ENCODE assay signal across 1 cellular context in the genomic region with DNA sequence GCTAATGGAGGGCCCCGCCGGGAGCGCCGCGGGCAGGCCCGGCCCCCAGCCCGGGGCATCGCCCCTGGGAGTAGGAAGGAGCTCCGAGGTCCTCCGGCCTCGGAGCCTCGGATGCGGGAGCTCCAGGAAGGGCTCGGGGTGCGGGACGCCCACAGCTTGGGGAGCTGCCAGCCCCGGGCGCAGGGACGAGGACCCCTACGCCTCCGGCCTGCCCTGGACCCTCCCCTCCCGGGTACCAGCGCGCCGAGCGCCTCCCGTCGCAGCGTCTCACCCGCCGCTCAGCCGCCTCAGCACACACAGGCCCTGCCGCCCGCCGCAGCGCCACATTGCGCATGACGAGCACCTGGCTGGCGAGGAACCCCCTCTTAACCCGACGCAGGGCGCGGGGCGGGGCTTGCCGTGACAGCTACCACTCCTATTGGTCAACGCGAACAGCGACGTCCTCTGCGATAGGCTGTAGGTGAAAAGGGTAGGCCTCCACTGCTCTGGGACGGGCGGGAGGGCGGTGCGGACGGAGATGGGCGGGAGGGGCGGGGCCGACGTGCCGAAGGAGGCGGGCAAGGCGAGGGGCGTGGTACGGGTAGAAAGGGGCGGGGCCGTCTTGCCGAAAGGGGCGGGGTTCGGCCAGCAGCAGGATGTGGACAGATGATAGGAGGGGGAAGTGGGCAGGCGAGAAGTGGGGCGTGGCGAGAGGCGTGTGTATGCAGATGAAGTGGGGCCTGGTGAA.
TF ChIP-seq lines count a peak whose summit lies in the region.

A gene with protein sequence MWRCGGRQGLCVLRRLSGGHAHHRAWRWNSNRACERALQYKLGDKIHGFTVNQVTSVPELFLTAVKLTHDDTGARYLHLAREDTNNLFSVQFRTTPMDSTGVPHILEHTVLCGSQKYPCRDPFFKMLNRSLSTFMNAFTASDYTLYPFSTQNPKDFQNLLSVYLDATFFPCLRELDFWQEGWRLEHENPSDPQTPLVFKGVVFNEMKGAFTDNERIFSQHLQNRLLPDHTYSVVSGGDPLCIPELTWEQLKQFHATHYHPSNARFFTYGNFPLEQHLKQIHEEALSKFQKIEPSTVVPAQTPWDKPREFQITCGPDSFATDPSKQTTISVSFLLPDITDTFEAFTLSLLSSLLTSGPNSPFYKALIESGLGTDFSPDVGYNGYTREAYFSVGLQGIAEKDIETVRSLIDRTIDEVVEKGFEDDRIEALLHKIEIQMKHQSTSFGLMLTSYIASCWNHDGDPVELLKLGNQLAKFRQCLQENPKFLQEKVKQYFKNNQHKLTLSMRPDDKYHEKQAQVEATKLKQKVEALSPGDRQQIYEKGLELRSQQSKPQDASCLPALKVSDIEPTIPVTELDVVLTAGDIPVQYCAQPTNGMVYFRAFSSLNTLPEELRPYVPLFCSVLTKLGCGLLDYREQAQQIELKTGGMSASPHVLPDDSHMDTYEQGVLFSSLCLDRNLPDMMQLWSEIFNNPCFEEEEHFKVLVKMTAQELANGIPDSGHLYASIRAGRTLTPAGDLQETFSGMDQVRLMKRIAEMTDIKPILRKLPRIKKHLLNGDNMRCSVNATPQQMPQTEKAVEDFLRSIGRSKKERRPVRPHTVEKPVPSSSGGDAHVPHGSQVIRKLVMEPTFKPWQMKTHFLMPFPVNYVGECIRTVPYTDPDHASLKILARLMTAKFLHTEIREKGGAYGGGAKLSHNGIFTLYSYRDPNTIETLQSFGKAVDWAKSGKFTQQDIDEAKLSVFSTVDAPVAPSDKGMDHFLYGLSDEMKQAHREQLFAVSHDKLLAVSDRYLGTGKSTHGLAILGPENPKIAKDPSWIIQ (minus strand): TSS at position 337 of the 727 bp plus-strand sequence. CDS start 10 bp downstream, at position 327.

TF ChIP-seq in SK-N-SH treated with all-trans-retinoic acid at 6 μM for 48 hours, 23 proteins besides CTCF, POLR2A, EP300 and RAD21 (continued from another document):
- TF ChIP-seq, protein P1, sequence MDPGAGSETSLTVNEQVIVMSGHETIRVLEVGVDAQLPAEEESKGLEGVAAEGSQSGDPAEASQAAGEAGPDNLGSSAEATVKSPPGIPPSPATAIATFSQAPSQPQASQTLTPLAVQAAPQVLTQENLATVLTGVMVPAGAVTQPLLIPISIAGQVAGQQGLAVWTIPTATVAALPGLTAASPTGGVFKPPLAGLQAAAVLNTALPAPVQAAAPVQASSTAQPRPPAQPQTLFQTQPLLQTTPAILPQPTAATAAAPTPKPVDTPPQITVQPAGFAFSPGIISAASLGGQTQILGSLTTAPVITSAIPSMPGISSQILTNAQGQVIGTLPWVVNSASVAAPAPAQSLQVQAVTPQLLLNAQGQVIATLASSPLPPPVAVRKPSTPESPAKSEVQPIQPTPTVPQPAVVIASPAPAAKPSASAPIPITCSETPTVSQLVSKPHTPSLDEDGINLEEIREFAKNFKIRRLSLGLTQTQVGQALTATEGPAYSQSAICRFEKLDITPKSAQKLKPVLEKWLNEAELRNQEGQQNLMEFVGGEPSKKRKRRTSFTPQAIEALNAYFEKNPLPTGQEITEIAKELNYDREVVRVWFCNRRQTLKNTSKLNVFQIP (CRISPR knock-in tag; IDR thresholded peaks at IDR 0.05; ENCODE audit: borderline replicate concordance, low read depth), result no peak
- TF ChIP-seq ZNF70 (CRISPR knock-in tag; IDR thresholded peaks at IDR 0.05) (no peak), SNAI2 (CRISPR knock-in tag; IDR thresholded peaks at IDR 0.05) (no peak), GLIS3 (CRISPR knock-in tag; IDR thresholded peaks at IDR 0.05) (no peak), RARB (CRISPR knock-in tag; IDR thresholded peaks at IDR 0.05) (no peak), OSR1 (CRISPR knock-in tag; IDR thresholded peaks at IDR 0.05) (no peak), PPARA (CRISPR knock-in tag; IDR thresholded peaks at IDR 0.05; ENCODE audit: borderline replicate concordance) (no peak), BACH2 (CRISPR knock-in tag; IDR thresholded peaks at IDR 0.05; ENCODE audit: borderline replicate concordance) (no peak)
- TF ChIP-seq, protein P2, sequence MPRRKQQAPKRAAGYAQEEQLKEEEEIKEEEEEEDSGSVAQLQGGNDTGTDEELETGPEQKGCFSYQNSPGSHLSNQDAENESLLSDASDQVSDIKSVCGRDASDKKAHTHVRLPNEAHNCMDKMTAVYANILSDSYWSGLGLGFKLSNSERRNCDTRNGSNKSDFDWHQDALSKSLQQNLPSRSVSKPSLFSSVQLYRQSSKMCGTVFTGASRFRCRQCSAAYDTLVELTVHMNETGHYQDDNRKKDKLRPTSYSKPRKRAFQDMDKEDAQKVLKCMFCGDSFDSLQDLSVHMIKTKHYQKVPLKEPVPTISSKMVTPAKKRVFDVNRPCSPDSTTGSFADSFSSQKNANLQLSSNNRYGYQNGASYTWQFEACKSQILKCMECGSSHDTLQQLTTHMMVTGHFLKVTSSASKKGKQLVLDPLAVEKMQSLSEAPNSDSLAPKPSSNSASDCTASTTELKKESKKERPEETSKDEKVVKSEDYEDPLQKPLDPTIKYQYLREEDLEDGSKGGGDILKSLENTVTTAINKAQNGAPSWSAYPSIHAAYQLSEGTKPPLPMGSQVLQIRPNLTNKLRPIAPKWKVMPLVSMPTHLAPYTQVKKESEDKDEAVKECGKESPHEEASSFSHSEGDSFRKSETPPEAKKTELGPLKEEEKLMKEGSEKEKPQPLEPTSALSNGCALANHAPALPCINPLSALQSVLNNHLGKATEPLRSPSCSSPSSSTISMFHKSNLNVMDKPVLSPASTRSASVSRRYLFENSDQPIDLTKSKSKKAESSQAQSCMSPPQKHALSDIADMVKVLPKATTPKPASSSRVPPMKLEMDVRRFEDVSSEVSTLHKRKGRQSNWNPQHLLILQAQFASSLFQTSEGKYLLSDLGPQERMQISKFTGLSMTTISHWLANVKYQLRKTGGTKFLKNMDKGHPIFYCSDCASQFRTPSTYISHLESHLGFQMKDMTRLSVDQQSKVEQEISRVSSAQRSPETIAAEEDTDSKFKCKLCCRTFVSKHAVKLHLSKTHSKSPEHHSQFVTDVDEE (CRISPR knock-in tag; IDR thresholded peaks at IDR 0.05), result no peak
